Comparison of ENCODE assay signal across 18 cellular contexts in the genomic region with DNA sequence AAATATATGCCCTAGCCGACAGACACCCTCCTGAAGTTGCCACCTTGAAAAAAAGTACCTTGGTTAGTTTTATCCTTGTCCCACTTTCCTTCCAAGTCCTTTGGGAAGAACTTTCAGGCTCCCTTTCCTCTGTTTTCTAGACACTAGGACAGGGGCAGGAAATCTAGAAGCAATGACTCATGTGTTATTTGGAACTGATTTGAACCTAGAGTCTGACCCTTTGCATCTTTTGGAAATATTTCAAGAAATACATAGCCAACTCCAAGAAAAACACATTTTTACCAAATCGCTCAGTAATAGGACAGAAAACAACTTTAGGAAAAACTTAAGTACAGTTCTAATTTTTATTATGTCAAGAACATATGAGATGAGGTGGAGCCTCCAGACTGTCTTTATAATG.
A peak's percentile ranks its signal among the peaks of the same experiment; 100 is the strongest.
DNase-seq lines count a peak whose midpoint lies in the region; ATAC-seq and TF ChIP-seq lines count a peak whose summit lies in the region.
"Had no signal": no experiment of that assay in that cellular context is flagged by ENCODE, and none has a peak within 500 bp of the region (broad histone marks: within the 10 kb centered on the region; RNA-seq: fewer than 3 reads in every experiment).

No MANE protein-coding gene starts in this region.

- DNase-seq in EL (peak; percentile 67), RPMI7951 (ENCODE audit: low read depth) (peak; percentile 38), fibroblast of lung (ENCODE audit: low read depth in 2 of 2) (peak; percentile 77 to 86), osteocyte (ENCODE audit: extremely low spot score, unreplicated experiment) (no peak), iPS-NIHi11 (ENCODE audit: low spot score) (no peak), WERI-Rb-1 (no peak), sigmoid colon (no peak)
- DNase-seq: activated naive CD8-positive, alpha-beta T cell treated with anti-CD3 and anti-CD28 coated beads for 36 hours; activated T-cell treated with anti-CD3 and anti-CD28 coated beads, Interleukin-2, amount 50 U/mL, for 1 hour; BE2C; Karpas-422; NCI-H1417 treated with DMSO at 0.1 percent for 48 hours; posterior cingulate gyrus; stimulated activated CD4-positive, alpha-beta T cell treated with anti-CD3 and anti-CD28 coated beads, Interleukin-15, amount 100 ng/mL, for 24 hours; stomach had no signal

- H3K9me3 ChIP-seq in fibroblast of lung (ENCODE audit: control insufficient read depth, insufficient read depth, low read depth, low read length) (no peaks in the 10 kb centered on the region), WERI-Rb-1 (ENCODE audit: severe bottlenecking) (no peaks in the 10 kb centered on the region), sigmoid colon (no peaks in the 10 kb centered on the region)
- H3K9me3 ChIP-seq: BE2C, stomach had no signal

- H3K36me3 ChIP-seq in fibroblast of lung (ENCODE audit: control insufficient read depth, insufficient read depth, low read length) = no peaks in the 10 kb centered on the region
- no peaks in the 10 kb centered on the region for H3K36me3 ChIP-seq in WERI-Rb-1
- no peaks in the 10 kb centered on the region for H3K36me3 ChIP-seq in sigmoid colon
- H3K36me3 ChIP-seq: BE2C, stomach had no signal

- 72 to 78% methylated on average over 2 of the region's 2 CpGs for WGBS in sigmoid colon, 2 donors

- H3K4me1 ChIP-seq in fibroblast of lung (ENCODE audit: control insufficient read depth, extremely low read depth, insufficient read depth, low read length) (no peaks in the 10 kb centered on the region), sigmoid colon (peaks cover 0 to 4% (median 0%) of the 10 kb centered on the region in 4 donors)
- H3K4me1 ChIP-seq: stomach had no signal

- peak overlapping the region; percentile 88 for H3K27ac Mint-ChIP-seq in osteocyte (ENCODE audit: unreplicated experiment)
- H3K27ac Mint-ChIP-seq: activated naive CD8-positive, alpha-beta T cell treated with anti-CD3 and anti-CD28 coated beads for 36 hours had no signal

- H3K27me3 ChIP-seq in fibroblast of lung (ENCODE audit: control insufficient read depth, insufficient read depth, low read length) (no peaks in the 10 kb centered on the region), WERI-Rb-1 (ENCODE audit: insufficient read depth, low read depth, severe bottlenecking) (no peaks in the 10 kb centered on the region), sigmoid colon (no peaks in the 10 kb centered on the region)
- H3K27me3 ChIP-seq: BE2C, hepatocyte, stomach had no signal

- intact Hi-C loops in sigmoid colon (cut with DNase I) = no loop called here

- peak overlapping the region; percentile 12 for H3K4me3 Mint-ChIP-seq in osteocyte (ENCODE audit: unreplicated experiment)
- H3K4me3 Mint-ChIP-seq: activated naive CD8-positive, alpha-beta T cell treated with anti-CD3 and anti-CD28 coated beads for 36 hours had no signal

- no peak for TF ChIP-seq EP300 in sigmoid colon (IDR thresholded peaks at IDR 0.05)

- H3K4me3 ChIP-seq in fibroblast of lung (replicated peaks in 1 of 4; ENCODE audit: control extremely low read depth in 1 of 4, insufficient read depth in 1 of 4, low read depth in 3 of 4, low read length in 4 of 4) = no peak overlapping the region
- no peak overlapping the region for H3K4me3 ChIP-seq in WERI-Rb-1 (ENCODE audit: low read depth, low read length)
- no peak overlapping the region for H3K4me3 ChIP-seq in sigmoid colon
- H3K4me3 ChIP-seq: hepatocyte, stomach had no signal

- H2AFZ ChIP-seq in fibroblast of lung (ENCODE audit: low read length) = no peak overlapping the region
- H2AFZ ChIP-seq: hepatocyte had no signal

- H3K27me3 Mint-ChIP-seq in osteocyte (ENCODE audit: unreplicated experiment) = no peaks in the 10 kb centered on the region

- H3K36me3 Mint-ChIP-seq in osteocyte (ENCODE audit: unreplicated experiment) = peaks cover 1% of the 10 kb centered on the region
- H3K36me3 Mint-ChIP-seq: activated naive CD8-positive, alpha-beta T cell treated with anti-CD3 and anti-CD28 coated beads for 36 hours had no signal

- H3K9me3 Mint-ChIP-seq in osteocyte (ENCODE audit: unreplicated experiment) = peaks cover 9% of the 10 kb centered on the region
- H3K9me3 Mint-ChIP-seq: activated naive CD8-positive, alpha-beta T cell treated with anti-CD3 and anti-CD28 coated beads for 36 hours had no signal

- no peak for TF ChIP-seq CTCF in fibroblast of lung (conservative IDR thresholded peaks at IDR 0.05 in 1 of 2, IDR thresholded peaks at IDR 0.05 in 1 of 2; ENCODE audit: low read depth in 1 of 2, low read length in 2 of 2)
- no peak for TF ChIP-seq CTCF in osteocyte (IDR thresholded peaks at IDR 0.05)
- TF ChIP-seq CTCF in WERI-Rb-1 (IDR thresholded peaks at IDR 0.05; ENCODE audit: low read depth, low read length) = no peak
- TF ChIP-seq CTCF in sigmoid colon (IDR thresholded peaks at IDR 0.05) = no peak

- no peak overlapping the region for H3K4me2 ChIP-seq in fibroblast of lung (ENCODE audit: extremely low read depth, insufficient read depth, low read length)
- H3K4me2 ChIP-seq: hepatocyte had no signal

- TF ChIP-seq POLR2A in sigmoid colon (IDR thresholded peaks at IDR 0.05) = no peak

- no peak overlapping the region for H3K9ac ChIP-seq in fibroblast of lung (ENCODE audit: insufficient read depth, low read length)

- peaks cover 70% of the 10 kb centered on the region for H3K4me1 Mint-ChIP-seq in osteocyte (ENCODE audit: unreplicated experiment)
- H3K4me1 Mint-ChIP-seq: activated naive CD8-positive, alpha-beta T cell treated with anti-CD3 and anti-CD28 coated beads for 36 hours had no signal

- H3K27ac ChIP-seq in fibroblast of lung (ENCODE audit: insufficient read depth, low read length) = no peak overlapping the region
- H3K27ac ChIP-seq in WERI-Rb-1 = no peak overlapping the region
- no peak overlapping the region for H3K27ac ChIP-seq in sigmoid colon
- H3K27ac ChIP-seq: hepatocyte, HL-60, stomach had no signal

- ATAC-seq in HG03108 (IDR thresholded peaks at IDR 0.05; ENCODE audit: unreplicated experiment) = no peak

- no peaks in the 10 kb centered on the region for H3K79me2 ChIP-seq in fibroblast of lung (ENCODE audit: control insufficient read depth, insufficient read depth, low read length)
- H3K79me2 ChIP-seq: hepatocyte had no signal

- no peaks in the 10 kb centered on the region for H4K20me1 ChIP-seq in fibroblast of lung (ENCODE audit: control insufficient read depth, extremely low read depth, insufficient read depth, low read length)

Comparison
In these comparisons a context has a peak if more than half of its experiments do, and no peak if none do; other contexts are left out.
1. DNase-seq: peak in EL (single experiment), RPMI7951 (single experiment) and fibroblast of lung (2 of 2); none in osteocyte (single experiment), iPS-NIHi11 (single experiment), WERI-Rb-1 (single experiment) and sigmoid colon (single experiment).